In genomic region chr4:98287328-98287727, GRCh38 we compare ENCODE assay signal across 19 cellular contexts. TPM values are rescaled to one million over a fixed set of nuclear protein-coding genes. Genes with fewer than 3 reads are reported as not detected.
DNase-seq lines count a peak whose midpoint lies in the region; ATAC-seq and TF ChIP-seq lines count a peak whose summit lies in the region.
"Had no signal": no experiment of that assay in that cellular context is flagged by ENCODE, and none has a peak within 500 bp of the region (broad histone marks: within the 10 kb centered on the region; RNA-seq: fewer than 3 reads in every experiment).

No MANE protein-coding gene starts in this region.

- H3K27me3 ChIP-seq in ovary, result no peaks in the 10 kb centered on the region
- H3K27me3 ChIP-seq: BLaER1 had no signal

- TF ChIP-seq CTCF in ovary (IDR thresholded peaks at IDR 0.05), result no peak

- no peaks in the 10 kb centered on the region for H3K27me3 Mint-ChIP-seq in stimulated activated naive CD8-positive, alpha-beta T cell treated with anti-CD3 and anti-CD28 coated beads, Interleukin-15, amount 100 ng/mL, for 72 hours

- no peak overlapping the region for H3K27ac ChIP-seq in ovary
- H3K27ac ChIP-seq: 22Rv1, A549, BLaER1, HL-60 had no signal

- intact Hi-C loops in ovary (cut with DNase I), result no loop called here

- no peaks in the 10 kb centered on the region for H3K9me3 ChIP-seq in ovary
- H3K9me3 ChIP-seq: A549, BLaER1 had no signal

- ATAC-seq in activated CD4-positive, CD25-positive, alpha-beta regulatory T cell treated with anti-CD3 and anti-CD28 coated beads, Interleukin-2, amount 50 U/mL, for 24 hours, result peak; percentile 32 to 34
- peak; percentile 69 for ATAC-seq in stimulated activated naive CD8-positive, alpha-beta T cell treated with anti-CD3 and anti-CD28 coated beads, Interleukin-15, amount 100 ng/mL, for 72 hours
- ATAC-seq in stimulated activated naive CD8-positive, alpha-beta T cell treated with anti-CD3 and anti-CD28 coated beads, Interleukin-15, Interleukin-2, amounts not matched to agents 100 U/mL and 50 U/mL, for 24 hours, result no peak
- peak; percentile 67 for ATAC-seq in stimulated activated effector memory CD8-positive, alpha-beta T cell treated with anti-CD3 and anti-CD28 coated beads, Interleukin-12 subunit alpha, Interleukin-12 subunit beta, amount 100 ng/mL, for 72 hours
- ATAC-seq: A549; CD8-positive, alpha-beta T cell; GM23338 had no signal

- H3K4me1 ChIP-seq in ovary (ENCODE audit: insufficient read depth), result no peaks in the 10 kb centered on the region

- H3K4me1 Mint-ChIP-seq in stimulated activated naive CD8-positive, alpha-beta T cell treated with anti-CD3 and anti-CD28 coated beads, Interleukin-15, amount 100 ng/mL, for 72 hours, result peaks cover 49% of the 10 kb centered on the region
- peaks cover 36% of the 10 kb centered on the region for H3K4me1 Mint-ChIP-seq in stimulated activated effector memory CD8-positive, alpha-beta T cell treated with anti-CD3 and anti-CD28 coated beads, Interleukin-12 subunit alpha, Interleukin-12 subunit beta, amount 100 ng/mL, for 72 hours

- DNase-seq in activated CD4-positive, CD25-positive, alpha-beta regulatory T cell (lab: John Stamatoyannopoulos, UW), result no peak
- no peak for DNase-seq in stimulated activated naive CD8-positive, alpha-beta T cell treated with anti-CD3 and anti-CD28 coated beads, Interleukin-15, amount 100 ng/mL, for 72 hours
- no peak for DNase-seq in stimulated activated naive CD8-positive, alpha-beta T cell treated with anti-CD3 and anti-CD28 coated beads, Interleukin-15, Interleukin-2, amounts not matched to agents 100 U/mL and 50 U/mL, for 24 hours
- DNase-seq in OCI-M1 (lab: John Stamatoyannopoulos, UW) (peak; percentile 7), ovary (no peak), NCI-H226 (no peak)
- no peak for DNase-seq in stimulated activated effector memory CD8-positive, alpha-beta T cell treated with anti-CD3 and anti-CD28 coated beads, Interleukin-12 subunit alpha, Interleukin-12 subunit beta, amount 100 ng/mL, for 72 hours (ENCODE audit: low spot score in 2 of 2)
- DNase-seq: AML-193; Calu3; CD8-positive, alpha-beta T cell; DMS79 treated with DMSO at 0.1 percent for 48 hours; HCEC 1CT had no signal

- H3K36me3 ChIP-seq in ovary, result no peaks in the 10 kb centered on the region
- H3K36me3 ChIP-seq: BLaER1 had no signal

- H3K9me3 Mint-ChIP-seq in stimulated activated naive CD8-positive, alpha-beta T cell treated with anti-CD3 and anti-CD28 coated beads, Interleukin-15, amount 100 ng/mL, for 72 hours, result no peaks in the 10 kb centered on the region
- peaks cover 3% of the 10 kb centered on the region for H3K9me3 Mint-ChIP-seq in stimulated activated effector memory CD8-positive, alpha-beta T cell treated with anti-CD3 and anti-CD28 coated beads, Interleukin-12 subunit alpha, Interleukin-12 subunit beta, amount 100 ng/mL, for 72 hours
- H3K9me3 Mint-ChIP-seq: CD8-positive, alpha-beta T cell; GM23338 had no signal

- TF ChIP-seq POLR2A in ovary (IDR thresholded peaks at IDR 0.05), result no peak

- H3K27ac Mint-ChIP-seq in stimulated activated naive CD8-positive, alpha-beta T cell treated with anti-CD3 and anti-CD28 coated beads, Interleukin-15, amount 100 ng/mL, for 72 hours, result no peak overlapping the region
- no peak overlapping the region for H3K27ac Mint-ChIP-seq in stimulated activated effector memory CD8-positive, alpha-beta T cell treated with anti-CD3 and anti-CD28 coated beads, Interleukin-12 subunit alpha, Interleukin-12 subunit beta, amount 100 ng/mL, for 72 hours
- H3K27ac Mint-ChIP-seq: CD14-positive monocyte, GM23338 had no signal

- H3K4me3 Mint-ChIP-seq in stimulated activated naive CD8-positive, alpha-beta T cell treated with anti-CD3 and anti-CD28 coated beads, Interleukin-15, amount 100 ng/mL, for 72 hours, result no peak overlapping the region
- no peak overlapping the region for H3K4me3 Mint-ChIP-seq in stimulated activated effector memory CD8-positive, alpha-beta T cell treated with anti-CD3 and anti-CD28 coated beads, Interleukin-12 subunit alpha, Interleukin-12 subunit beta, amount 100 ng/mL, for 72 hours
- H3K4me3 Mint-ChIP-seq: CD14-positive monocyte; CD8-positive, alpha-beta T cell; GM23338 had no signal

- no peaks in the 10 kb centered on the region for H3K36me3 Mint-ChIP-seq in stimulated activated effector memory CD8-positive, alpha-beta T cell treated with anti-CD3 and anti-CD28 coated beads, Interleukin-12 subunit alpha, Interleukin-12 subunit beta, amount 100 ng/mL, for 72 hours
- H3K36me3 Mint-ChIP-seq: CD8-positive, alpha-beta T cell had no signal

- TF ChIP-seq EP300 in ovary (IDR thresholded peaks at IDR 0.05), result no peak

- H3K4me3 ChIP-seq in ovary, result no peak overlapping the region
- H3K4me3 ChIP-seq: A549, BLaER1, GM23338 had no signal

RNA-seq across cellular contexts. Expression of gene RAP1GDS1, which starts 26.1 kb away (rescaled TPM):
- 10 to 100 TPM; 14.7 to 40.9 (median 24.9) TPM for total RNA-seq in ovary
- polyA plus RNA-seq in ovary, result 10 to 100 TPM; 12.6 to 32.6 TPM
